In genomic region chr20:9514461-9515210, GRCh38 we compare ENCODE assay signal across 7 cellular contexts. TPM values are rescaled to one million over a fixed set of nuclear protein-coding genes. Genes with fewer than 3 reads are reported as not detected.
DNase-seq lines count a peak whose midpoint lies in the region; ATAC-seq and TF ChIP-seq lines count a peak whose summit lies in the region.

Gene LAMP5 (plus strand): TSS chr20:9514590. CDS start chr20:9514853, 263 bp downstream.

- no peak within 1 kb of the TSS for H3K9ac ChIP-seq in smooth muscle cell (ENCODE audit: low read depth)

- no peak for ATAC-seq in HG03097 (IDR thresholded peaks at IDR 0.05; ENCODE audit: low FRiP score, unreplicated experiment)
- ATAC-seq in HG02970 (IDR thresholded peaks at IDR 0.05; ENCODE audit: low FRiP score, unreplicated experiment), result no peak

- H4K20me1 ChIP-seq in hepatocyte (ENCODE audit: insufficient read depth, poor library complexity, severe bottlenecking) (no peaks in the 10 kb centered on the region), smooth muscle cell (ENCODE audit: low read depth) (no peaks in the 10 kb centered on the region)

- H3K4me3 ChIP-seq in hepatocyte (no peak within 1 kb of the TSS), smooth muscle cell (peak within 1 kb of the TSS; percentile 53)

- WGBS in hepatocyte (ENCODE audit: low lambda C conversion rate, missing lambda C conversion rate), result 2% methylated on average over 35 of the region's 38 CpGs
- WGBS in smooth muscle cell (ENCODE audit: low lambda C conversion rate), result under 1% methylated on average over 38 of the region's 38 CpGs

- H3K79me2 ChIP-seq in hepatocyte, result no peaks in the 10 kb centered on the region
- no peaks in the 10 kb centered on the region for H3K79me2 ChIP-seq in smooth muscle cell (ENCODE audit: low read depth)

- H3K27me3 ChIP-seq in hepatocyte (peaks cover 100% of the 10 kb centered on the region), smooth muscle cell (ENCODE audit: low read depth) (peaks cover 100% of the 10 kb centered on the region)

- H2AFZ ChIP-seq in hepatocyte (no peak within 1 kb of the TSS), smooth muscle cell (ENCODE audit: low read depth) (peak within 1 kb of the TSS; percentile 80)

- H3K36me3 ChIP-seq in hepatocyte (replicated peaks; ENCODE audit: insufficient read depth, low read depth), result no peaks in the 10 kb centered on the region
- no peaks in the 10 kb centered on the region for H3K36me3 ChIP-seq in smooth muscle cell (ENCODE audit: low read depth)

- DNase-seq in HuH-7 (ENCODE audit: low spot score), result peak; percentile 71
- peak; percentile 63 for DNase-seq in SIG-M5 (lab: John Stamatoyannopoulos, UW)
- DNase-seq in hepatocyte (ENCODE audit: low spot score), result peak; percentile 62
- DNase-seq in smooth muscle cell (lab: John Stamatoyannopoulos, UW; ENCODE audit: unreplicated experiment), result no peak
- DNase-seq in NCI-H774 (lab: John Stamatoyannopoulos, UW), result no peak

- TF ChIP-seq CTCF in hepatocyte (IDR thresholded peaks at IDR 0.05; ENCODE audit: poor library complexity), result no peak
- no peak for TF ChIP-seq CTCF in smooth muscle cell (IDR thresholded peaks at IDR 0.05; ENCODE audit: borderline replicate concordance, insufficient read depth, poor library complexity, severe bottlenecking)

- H3K27ac ChIP-seq in hepatocyte (no peak within 1 kb of the TSS), smooth muscle cell (ENCODE audit: low read depth) (peak within 1 kb of the TSS; percentile 32)

- H3K9me2 ChIP-seq in hepatocyte (replicated peaks; ENCODE audit: insufficient read depth), result no peaks in the 10 kb centered on the region

- H3K4me1 ChIP-seq in hepatocyte (ENCODE audit: insufficient read depth) (peaks cover 22% of the 10 kb centered on the region), smooth muscle cell (ENCODE audit: low read depth) (peaks cover 46% of the 10 kb centered on the region)

- H3K9me3 ChIP-seq in hepatocyte (ENCODE audit: low read depth), result no peaks in the 10 kb centered on the region
- no peaks in the 10 kb centered on the region for H3K9me3 ChIP-seq in smooth muscle cell (replicated peaks; ENCODE audit: low read depth)

- no peaks in the 10 kb centered on the region for H3F3A ChIP-seq in smooth muscle cell (ENCODE audit: low read depth)

- peak within 1 kb of the TSS; percentile 87 for H3K4me2 ChIP-seq in hepatocyte
- H3K4me2 ChIP-seq in smooth muscle cell, result peak within 1 kb of the TSS; percentile 91

RNA-seq across cellular contexts. Expression of gene LAMP5, which starts in this region (rescaled TPM):
- 0.12 and 0.47 TPM in 2 replicates for total RNA-seq in hepatocyte
- not detected in 2 replicates for polyA plus RNA-seq in hepatocyte
- 38.6 and 44.4 TPM in 2 replicates for total RNA-seq in smooth muscle cell
- 27.7 and 40.5 TPM in 2 replicates for polyA plus RNA-seq in smooth muscle cell

Comparison
In these comparisons a context has a peak if more than half of its experiments do, and no peak if none do; other contexts are left out.
1. RNA of gene LAMP5 (total RNA-seq): 38.6 to 44.4 TPM in smooth muscle cell; 0.12 to 0.47 TPM in hepatocyte; every median in the first group is over 10 times any median in the second.
2. RNA of gene LAMP5 (polyA plus RNA-seq): 27.7 to 40.5 TPM in smooth muscle cell; not detected in hepatocyte; every median in the first group is over 10 times any median in the second.
3. Peak in DNase-seq and H3K4me2 ChIP-seq in hepatocyte; RNA of the gene not detected or under 1 TPM.
4. DNase-seq: peak in HuH-7 (single experiment) and SIG-M5 (single experiment); none in smooth muscle cell (single experiment) and NCI-H774 (single experiment).